ENCODE assay signal across 24 cellular contexts in the genomic region with DNA sequence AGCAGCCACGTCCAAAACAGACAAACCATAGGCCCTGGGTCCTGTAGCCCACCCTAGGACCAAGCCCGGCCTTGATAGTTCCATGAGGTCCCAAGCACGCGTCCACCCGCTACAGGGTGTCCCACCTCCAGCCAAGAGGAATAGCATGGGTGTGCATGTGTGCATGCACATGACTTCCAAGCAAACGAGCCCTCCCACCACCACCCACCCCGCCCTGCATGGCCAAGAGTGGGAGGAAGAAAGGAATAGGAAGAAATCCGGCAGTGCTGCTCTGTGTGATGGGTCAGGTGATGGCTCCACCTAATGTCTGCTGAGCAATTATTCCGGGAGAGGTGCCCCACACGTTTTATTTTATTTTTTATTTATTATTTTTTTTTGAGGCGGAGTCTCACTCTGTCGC.
"Had no signal": no experiment of that assay in that cellular context is flagged by ENCODE, and none has a peak within 500 bp of the region (broad histone marks: within the 10 kb centered on the region; RNA-seq: fewer than 3 reads in every experiment).

No MANE protein-coding gene starts in this region.

- H3K27me3 ChIP-seq: neural progenitor cell, neutrophil, ovary, right lobe of liver, sigmoid colon, stomach, thyroid gland, tibial nerve, upper lobe of left lung, vagina had no signal

- H3K27ac ChIP-seq: neural progenitor cell, neutrophil, ovary, parathyroid adenoma, psoas muscle, right lobe of liver, sigmoid colon, stomach, thoracic aorta, thyroid gland, tibial nerve, upper lobe of left lung, vagina had no signal

- ATAC-seq: naive thymus-derived CD4-positive, alpha-beta T cell; psoas muscle; right cardiac atrium; right lobe of liver; stimulated activated effector memory CD8-positive, alpha-beta T cell treated with anti-CD3 and anti-CD28 coated beads, Interleukin-12 subunit alpha, Interleukin-12 subunit beta, amount 100 ng/mL, for 72 hours; stimulated activated naive B cell treated with anti-CD40 and anti-IgM and Interleukin-4, amounts not matched to agents 10 μg/mL and 1 μg/mL and 100 μg/mL, for 72 hours had no signal

- H3K9me3 ChIP-seq: neutrophil, ovary, psoas muscle, right lobe of liver, sigmoid colon, stomach, thoracic aorta, thyroid gland, tibial nerve, upper lobe of left lung, vagina had no signal

- H2AFZ ChIP-seq: neural progenitor cell, parathyroid adenoma had no signal

- H3K79me2 ChIP-seq: parathyroid adenoma had no signal

- H3K4me2 ChIP-seq: neural progenitor cell had no signal

- H3K4me3 ChIP-seq: neural progenitor cell, ovary, psoas muscle, right lobe of liver, sigmoid colon, stomach, thoracic aorta, thyroid gland, tibial nerve, upper lobe of left lung, vagina had no signal

- DNase-seq: naive thymus-derived CD4-positive, alpha-beta T cell; nucleus accumbens; ovary; right cardiac atrium; right lobe of liver; sigmoid colon; small intestine; stimulated activated CD4-positive, alpha-beta T cell treated with anti-CD3 and anti-CD28 coated beads, Interleukin-15, amount 100 ng/mL, for 24 hours; stimulated activated CD4-positive, alpha-beta T cell treated with anti-CD3 and anti-CD28 coated beads, Interleukin-2, amount 100 ng/mL, for 24 hours; stimulated activated CD4-positive, alpha-beta T cell treated with anti-CD3 and anti-CD28 coated beads, Interleukin-2, amount 100 ng/mL, for 48 hours; stimulated activated CD4-positive, alpha-beta T cell treated with anti-CD3 and anti-CD28 coated beads, Interleukin-4, amount 100 ng/mL, for 24 hours; stimulated activated naive B cell treated with anti-CD40 and anti-IgM and Interleukin-4, amounts not matched to agents 10 μg/mL and 1 μg/mL and 100 μg/mL, for 72 hours; stimulated activated naive CD4-positive, alpha-beta T cell treated with Interleukin-2 at 50 U/mL for 16 hours; stomach; thyroid gland; upper lobe of left lung had no signal

- H3K36me3 ChIP-seq: neural progenitor cell, neutrophil, ovary, right lobe of liver, sigmoid colon, stomach, thoracic aorta, thyroid gland, tibial nerve, upper lobe of left lung, vagina had no signal

- H3K4me1 ChIP-seq: parathyroid adenoma, psoas muscle, right lobe of liver, thyroid gland, upper lobe of left lung, vagina had no signal
